11 cellular contexts compared by ENCODE assay signal in the genomic region with DNA sequence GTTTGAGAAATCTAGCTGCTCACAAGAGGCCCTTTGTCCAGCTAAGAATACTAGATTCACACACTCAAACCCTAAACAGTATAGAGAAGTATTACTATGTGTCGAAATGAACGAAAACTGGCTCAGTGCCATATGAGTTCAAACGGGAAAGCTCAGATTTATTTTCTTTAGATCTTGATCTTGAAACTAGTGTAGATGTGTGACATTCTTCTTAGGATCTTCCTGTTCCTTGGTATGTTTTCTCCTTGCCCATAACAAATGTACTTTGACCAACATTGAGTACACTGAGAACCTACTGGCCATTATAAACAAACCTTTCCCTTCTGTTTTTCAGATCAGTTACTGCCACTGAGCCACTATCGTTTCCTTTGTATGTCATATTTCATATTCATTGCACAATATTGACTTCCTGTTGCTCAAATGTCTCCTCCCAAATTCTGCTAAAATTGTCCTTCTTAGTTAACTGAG. TPM values are rescaled to one million over a fixed set of nuclear protein-coding genes. Genes with fewer than 3 reads are reported as not detected.
A peak's percentile ranks its signal among the peaks of the same experiment; 100 is the strongest.
DNase-seq lines count a peak whose midpoint lies in the region; ATAC-seq, FAIRE-seq and TF ChIP-seq lines count a peak whose summit lies in the region.
"Had no signal": no experiment of that assay in that cellular context is flagged by ENCODE, and none has a peak within 500 bp of the region (broad histone marks: within the 10 kb centered on the region; RNA-seq: fewer than 3 reads in every experiment).

No MANE protein-coding gene starts in this region.

- H3K27me3 ChIP-seq in K562 (ENCODE audit: control insufficient read depth in 2 of 2, insufficient read depth in 2 of 2, low read length in 2 of 2), result peaks cover 0 to 8% of the 10 kb centered on the region in 2 experiments; a peak in 1 of 5 replicates
- H3K27me3 ChIP-seq in right lobe of liver, result no peaks in the 10 kb centered on the region
- H3K27me3 ChIP-seq in upper lobe of right lung, result no peaks in the 10 kb centered on the region

- no peaks in the 10 kb centered on the region for H3K27me3 Mint-ChIP-seq in activated naive CD8-positive, alpha-beta T cell
- H3K27me3 Mint-ChIP-seq in activated naive CD8-positive, alpha-beta T cell treated with anti-CD3 and anti-CD28 coated beads for 36 hours, result peaks cover 4% of the 10 kb centered on the region

- H3K9ac ChIP-seq in K562 (ENCODE audit: insufficient read depth in 1 of 2, low read depth in 2 of 2, low read length in 2 of 2), result no peak overlapping the region

- no TSS peak for BruUV-seq in K562 (replicated peaks; lab: Mats Ljungman, UMichigan)

- POLR2A ChIA-PET in K562 (lab: Yijun Ruan, JAX), result no interaction called here

- H3K9me1 ChIP-seq in K562 (ENCODE audit: control insufficient read depth, insufficient read depth, low read length), result no peaks in the 10 kb centered on the region

- H3K4me1 ChIP-seq in K562 (replicated peaks in 1 of 2; ENCODE audit: control insufficient read depth in 2 of 2, insufficient read depth in 2 of 2, low read length in 2 of 2) (peaks cover 0 to 3% of the 10 kb centered on the region in 2 experiments; a peak in 1 of 5 replicates), right lobe of liver (peaks cover 0 to 23% (median 7%) of the 10 kb centered on the region in 4 donors), upper lobe of right lung (peaks cover 39% of the 10 kb centered on the region)

- peak overlapping the region; percentile 56 for H3K4me3 Mint-ChIP-seq in activated naive CD8-positive, alpha-beta T cell
- no peak overlapping the region for H3K4me3 Mint-ChIP-seq in activated naive CD8-positive, alpha-beta T cell treated with anti-CD3 and anti-CD28 coated beads for 36 hours

- TF ChIP-seq CTCF in K562 (IDR thresholded peaks at IDR 0.05 in 2 of 3, conservative IDR thresholded peaks at IDR 0.05 in 1 of 3; ENCODE audit: insufficient read depth in 2 of 3, low read depth in 1 of 3, low read length in 3 of 3), result no peak
- no peak for TF ChIP-seq CTCF in right lobe of liver (IDR thresholded peaks at IDR 0.05)
- no peak for TF ChIP-seq CTCF in upper lobe of right lung (IDR thresholded peaks at IDR 0.05)

- H3K79me2 ChIP-seq in K562 (ENCODE audit: control insufficient read depth, insufficient read depth, low read length), result no peaks in the 10 kb centered on the region

- no peaks in the 10 kb centered on the region for H4K20me1 ChIP-seq in K562 (replicated peaks; ENCODE audit: control insufficient read depth, insufficient read depth, low read length)

- 0% methylated on average over 4 of the region's 4 CpGs for WGBS in K562 (ENCODE audit: insufficient coverage, low coverage, missing lambda C conversion rate)
- 6% methylated on average over 4 of the region's 4 CpGs for WGBS in right lobe of liver (ENCODE audit: insufficient coverage, low coverage, low lambda C conversion rate, missing lambda C conversion rate)

- peaks cover 15% of the 10 kb centered on the region for H3K4me1 Mint-ChIP-seq in activated naive CD8-positive, alpha-beta T cell (ENCODE audit: low read depth)
- peaks cover 15% of the 10 kb centered on the region for H3K4me1 Mint-ChIP-seq in activated naive CD8-positive, alpha-beta T cell treated with anti-CD3 and anti-CD28 coated beads for 36 hours

- in situ Hi-C loops in K562 (cut with MboI), result no loop called here

- no peak overlapping the region for H3K4me2 ChIP-seq in K562 (ENCODE audit: insufficient read depth, low read length)

- H3K9me3 ChIP-seq in K562 (replicated peaks; ENCODE audit: control insufficient read depth, insufficient read depth, low read depth, low read length) (no peaks in the 10 kb centered on the region), right lobe of liver (no peaks in the 10 kb centered on the region), upper lobe of right lung (no peaks in the 10 kb centered on the region)

- no peak for TF ChIP-seq EP300 in K562 (IDR thresholded peaks at IDR 0.05; ENCODE audit: low read length)

- CTCF ChIA-PET in K562 (lab: Yijun Ruan, JAX; ENCODE audit: low intra/inter-chr PET ratio), result no interaction called here

- ATAC-seq in K562 (no peak), right lobe of liver (peak; percentile 25 to 58 (median 36)), upper lobe of right lung (peak; percentile 79)

- no peak for DNase-seq in activated naive CD8-positive, alpha-beta T cell treated with anti-CD3 and anti-CD28 coated beads for 36 hours
- no peak for DNase-seq in K562 (ENCODE audit: extremely low read depth in 1 of 4, low spot score in 3 of 4)
- DNase-seq in right lobe of liver, result no peak
- DNase-seq in upper lobe of right lung, result no peak
- no peak for DNase-seq in NCI-H1092 treated with DMSO at 0.1 percent for 48 hours (lab: John Stamatoyannopoulos, UW)
- no peak for DNase-seq in activated CD4-positive, alpha-beta T cell treated with anti-CD3 and anti-CD28 coated beads, Interleukin-2, amount 50 U/mL, for 1 hour
- no peak for DNase-seq in NCI-H1105 (lab: John Stamatoyannopoulos, UW)
- DNase-seq: cerebellar nuclear complex, NCI-H2107 had no signal

- no peaks in the 10 kb centered on the region for H3K36me3 Mint-ChIP-seq in activated naive CD8-positive, alpha-beta T cell
- no peaks in the 10 kb centered on the region for H3K36me3 Mint-ChIP-seq in activated naive CD8-positive, alpha-beta T cell treated with anti-CD3 and anti-CD28 coated beads for 36 hours

- intact Hi-C loops in K562 (cut with micrococcal nuclease), result no loop called here
- intact Hi-C loops in right lobe of liver (cut with DNase I), result no loop called here
- intact Hi-C loops in upper lobe of right lung (cut with DNase I), result no loop called here

- H3K4me3 ChIP-seq in K562, result no peak overlapping the region
- H3K4me3 ChIP-seq in right lobe of liver, result no peak overlapping the region
- H3K4me3 ChIP-seq in upper lobe of right lung, result peak overlapping the region; percentile 12

- H3K27ac ChIP-seq in K562 (ENCODE audit: extremely low read depth, low read depth, low read length) (no peak overlapping the region), right lobe of liver (peak overlapping the region in 1 of 3 donors; percentile 13), upper lobe of right lung (peak overlapping the region; percentile 81)

- H3K36me3 ChIP-seq in K562 (ENCODE audit: control insufficient read depth, insufficient read depth, low read length) (no peaks in the 10 kb centered on the region), right lobe of liver (no peaks in the 10 kb centered on the region), upper lobe of right lung (no peaks in the 10 kb centered on the region)

- TF ChIP-seq POLR2A in K562 (conservative IDR thresholded peaks at IDR 0.05), result no peak
- TF ChIP-seq POLR2A in right lobe of liver (IDR thresholded peaks at IDR 0.05), result no peak

- H3K9me3 Mint-ChIP-seq in activated naive CD8-positive, alpha-beta T cell (ENCODE audit: low read depth), result no peaks in the 10 kb centered on the region
- no peaks in the 10 kb centered on the region for H3K9me3 Mint-ChIP-seq in activated naive CD8-positive, alpha-beta T cell treated with anti-CD3 and anti-CD28 coated beads for 36 hours

- no peak overlapping the region for H3K27ac Mint-ChIP-seq in activated naive CD8-positive, alpha-beta T cell
- no peak overlapping the region for H3K27ac Mint-ChIP-seq in activated naive CD8-positive, alpha-beta T cell treated with anti-CD3 and anti-CD28 coated beads for 36 hours

- FAIRE-seq in K562 (lab: Jason Lieb, UNC), result no peak
- FAIRE-seq: islet of Langerhans had no signal

- TF ChIP-seq RAD21 in K562 (CRISPR knock-in tag; conservative IDR thresholded peaks at IDR 0.05 in 1 of 2, IDR thresholded peaks at IDR 0.05 in 1 of 2), result no peak

- no peak overlapping the region for H2AFZ ChIP-seq in K562 (ENCODE audit: low read depth, low read length)

TF ChIP-seq in K562, 482 proteins besides CTCF, POLR2A, EP300 and RAD21 (continues in another document):
- TF ChIP-seq IRF9 (tag; IDR thresholded peaks at IDR 0.05), result peak; percentile 67; the same call in 1 of the 2 replicates
- TF ChIP-seq ETV1 (tag; conservative IDR thresholded peaks at IDR 0.05; ENCODE audit: low read depth), result peak; percentile 76
- TF ChIP-seq NFIX (CRISPR knock-in tag; IDR thresholded peaks at IDR 0.05; ENCODE audit: low read depth), result peak; percentile 46; the same call in 1 of the 2 replicates
- TF ChIP-seq ZNF551 (CRISPR knock-in tag; IDR thresholded peaks at IDR 0.05), result no peak
- TF ChIP-seq MCM2 (IDR thresholded peaks at IDR 0.05; ENCODE audit: low read depth), result no peak
- no peak for TF ChIP-seq FOXA1 (IDR thresholded peaks at IDR 0.05; ENCODE audit: borderline replicate concordance)
- no peak for TF ChIP-seq MIER1 (IDR thresholded peaks at IDR 0.05; ENCODE audit: low read depth)
- no peak for TF ChIP-seq SRSF9 (IDR thresholded peaks at IDR 0.05; ENCODE audit: borderline replicate concordance, low read depth, low read length)
- TF ChIP-seq MEIS2 (IDR thresholded peaks at IDR 0.05; ENCODE audit: partially characterized antibody), result peak; percentile 62

RNA-seq across cellular contexts. Expression of gene MYBPC1, which starts 21.3 kb away (rescaled TPM):
- total RNA-seq in activated naive CD8-positive, alpha-beta T cell treated with anti-CD3 and anti-CD28 coated beads for 36 hours, result not detected
- not detected in 2 replicates for total RNA-seq in K562 (2011; cell fraction: chromatin; rRNA removed; ENCODE audit: low replicate concordance)
- not detected in 2 replicates for total RNA-seq in K562 (2011; cell fraction: nucleolus; rRNA removed)
- not detected in 2 replicates for total RNA-seq in K562 (2011; cell fraction: nucleoplasm; rRNA removed)
- total RNA-seq in K562 (2014; rRNA removed) (not detected in 2 replicates), K562 (2014; rRNA removed; fragmentation: Illumina TruSeq; extraction: Trizol) (not detected in 2 replicates), K562 (2015; rRNA removed; fragmentation: Illumina TruSeq; extraction: Trizol) (not detected in 2 replicates), K562 (2021) (not detected in 2 replicates), right lobe of liver (1 to 10 TPM in 2 of 6 experiments, under 1 TPM in 3, not detected in 1; 0.07 to 6.3 (median 0.66) TPM), upper lobe of right lung (not detected)
- polyA plus RNA-seq in K562 (2011; rRNA removed) (not detected in 2 replicates), K562 (2014; fragmentation: Illumina TruSeq; extraction: Trizol) (not detected in 2 replicates), K562 (2014; fragmentation: Nextera tagmentation; extraction: Ambion mirVana) (not detected), K562 (2014; rRNA removed) (not detected in 2 replicates)
- not detected in 2 replicates for polyA plus RNA-seq in K562 (2011; cell fraction: cytosol; rRNA removed)
- polyA plus RNA-seq in K562 (2011; cell fraction: nucleus; rRNA removed), result not detected in 2 replicates
- not detected in 2 replicates for polyA plus RNA-seq in K562 (2012)
- not detected in 2 replicates for polyA minus RNA-seq in K562 (2011; rRNA and poly(A)+ RNA removed)
- not detected in 2 replicates for polyA minus RNA-seq in K562 (2011; cell fraction: cytosol; rRNA and poly(A)+ RNA removed)
- polyA minus RNA-seq in K562 (2011; cell fraction: nucleus; rRNA and poly(A)+ RNA removed), result not detected in 2 replicates
